Comparison of ENCODE assay signal across 1 cellular context in genomic region chr7:106870983-106871410, GRCh38.
TF ChIP-seq lines count a peak whose summit lies in the region.

No MANE protein-coding gene starts in this region.

TF ChIP-seq in WTC11, 78 proteins besides CTCF, POLR2A, EP300 and RAD21 (continued from another document):
- no peak for TF ChIP-seq E2F5 (CRISPR knock-in tag; IDR thresholded peaks at IDR 0.05)
- TF ChIP-seq ARID4B (CRISPR knock-in tag; IDR thresholded peaks at IDR 0.05; ENCODE audit: borderline replicate concordance): no peak
- TF ChIP-seq ZMAT4 (CRISPR knock-in tag; IDR thresholded peaks at IDR 0.05): no peak
- no peak for TF ChIP-seq SOX15 (CRISPR knock-in tag; IDR thresholded peaks at IDR 0.05)
- no peak for TF ChIP-seq ZNF396 (CRISPR knock-in tag; IDR thresholded peaks at IDR 0.05; ENCODE audit: borderline replicate concordance)
- TF ChIP-seq NFYB (CRISPR knock-in tag; conservative IDR thresholded peaks at IDR 0.05; ENCODE audit: low read depth): no peak
- no peak for TF ChIP-seq TCF7 (CRISPR knock-in tag; IDR thresholded peaks at IDR 0.05; ENCODE audit: low read depth)
